ENCODE assay signal across 8 cellular contexts in the genomic region with DNA sequence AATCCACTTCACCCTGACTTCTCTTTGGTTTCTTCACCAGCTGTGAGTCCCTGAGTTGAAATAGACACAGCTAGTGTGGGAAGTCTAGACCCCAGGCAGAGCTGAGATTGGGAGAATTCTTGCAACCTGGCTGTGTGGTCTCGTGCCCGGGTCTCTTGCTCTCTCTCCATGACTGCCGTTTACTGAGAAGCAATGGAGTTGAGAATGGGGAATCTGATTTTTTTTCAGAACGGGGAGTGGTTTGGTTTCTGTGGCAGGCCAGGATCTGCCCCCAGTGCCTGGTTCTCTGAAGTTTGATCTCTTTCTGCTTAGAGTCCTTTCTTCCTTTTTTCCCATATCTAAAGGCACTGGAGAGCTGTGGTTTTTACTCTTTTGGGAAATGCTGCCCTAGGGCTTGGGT. TPM values are rescaled to one million over a fixed set of nuclear protein-coding genes. Genes with fewer than 3 reads are reported as not detected.
DNase-seq lines count a peak whose midpoint lies in the region; ATAC-seq, FAIRE-seq and TF ChIP-seq lines count a peak whose summit lies in the region.

No MANE protein-coding gene starts in this region.

- FAIRE-seq in endothelial cell of umbilical vein (lab: Jason Lieb, UNC) = no peak

- H3K4me1 ChIP-seq in PC-3 (ENCODE audit: insufficient read depth, low read length) (peaks cover 37% of the 10 kb centered on the region), endothelial cell of umbilical vein (ENCODE audit: control insufficient read depth, extremely low read depth, insufficient read depth, low read length) (peaks cover 18% of the 10 kb centered on the region), trophoblast cell (ENCODE audit: control insufficient read depth in 1 of 2, insufficient read depth in 2 of 2, low read length in 2 of 2) (peaks cover 9 to 12% of the 10 kb centered on the region in 2 experiments)

- H4K12ac ChIP-seq in trophoblast cell (ENCODE audit: low read depth, low read length) = no peak overlapping the region

- no peak overlapping the region for H2AK5ac ChIP-seq in trophoblast cell (ENCODE audit: low read length)

- no peak overlapping the region for H2BK5ac ChIP-seq in trophoblast cell (ENCODE audit: low read depth, low read length, poor library complexity)

- no peak for ATAC-seq in PC-3
- ATAC-seq in HG02763 (IDR thresholded peaks at IDR 0.05; ENCODE audit: unreplicated experiment) = no peak

- no peaks in the 10 kb centered on the region for H3K9me1 ChIP-seq in endothelial cell of umbilical vein (replicated peaks; ENCODE audit: control insufficient read depth, extremely low read depth, insufficient read depth, low read length)

- H3F3A ChIP-seq in PC-3 (ENCODE audit: low read length, unreplicated experiment) = no peaks in the 10 kb centered on the region

- peaks cover 8% of the 10 kb centered on the region for H3K79me1 ChIP-seq in trophoblast cell (ENCODE audit: low read length)

- peak overlapping the region; percentile 10 for H2BK12ac ChIP-seq in trophoblast cell (ENCODE audit: low read length)

- no CpG with 5 or more reads among the region's 4 CpGs for WGBS in trophoblast cell (ENCODE audit: extremely low coverage, insufficient coverage, insufficient read length)

- no peak overlapping the region for H3K23ac ChIP-seq in trophoblast cell (ENCODE audit: low read length)

- H4K91ac ChIP-seq in trophoblast cell (ENCODE audit: low read depth, low read length) = no peak overlapping the region

- intact Hi-C loops in PC-3 (cut with micrococcal nuclease) (no loop called here), endothelial cell of umbilical vein (cut with micrococcal nuclease) (no loop called here)

- DNase-seq in GM06990 (ENCODE audit: extremely low read depth, insufficient read length) = no peak
- DNase-seq in PC-3 = no peak
- no peak for DNase-seq in endothelial cell of umbilical vein (ENCODE audit: low read depth, low spot score)
- DNase-seq in trophoblast cell = no peak
- DNase-seq in NCI-H82 treated with DMSO at 0.1 percent for 48 hours (lab: John Stamatoyannopoulos, UW; ENCODE audit: unreplicated experiment) = no peak
- no peak for DNase-seq in GM20000 (ENCODE audit: low spot score)
- DNase-seq in H4 (ENCODE audit: low spot score) = no peak

- CTCF ChIA-PET in PC-3 (lab: Charles Lee) = interaction anchor here (0.6 to 0.7 kb wide), 2 partner anchors 43 to 1510 kb away, joined by 6 read pairs; no protein-coding TSS in a partner anchor
- CTCF ChIA-PET in endothelial cell of umbilical vein (lab: Charles Lee) = interaction anchor here (0.7 to 5.8 kb wide), 16 partner anchors 7 to 300 kb away, joined by 3 to 90 read pairs (median 6); a partner anchor contains a TSS

- no peaks in the 10 kb centered on the region for H3K9me3 ChIP-seq in PC-3 (ENCODE audit: low read length)
- H3K9me3 ChIP-seq in endothelial cell of umbilical vein (replicated peaks; ENCODE audit: control insufficient read depth, insufficient read depth, low read length) = no peaks in the 10 kb centered on the region
- H3K9me3 ChIP-seq in trophoblast cell (ENCODE audit: insufficient read depth, low read depth, low read length) = peaks cover 2% of the 10 kb centered on the region

- H3K9ac ChIP-seq in PC-3 (ENCODE audit: low read length) (no peak overlapping the region), endothelial cell of umbilical vein (replicated peaks; ENCODE audit: extremely low read depth, insufficient read depth, low read length) (no peak overlapping the region), trophoblast cell (ENCODE audit: low read length) (no peak overlapping the region)

- H3K4me2 ChIP-seq in PC-3 (ENCODE audit: low read length) = peak overlapping the region; percentile 100
- H3K4me2 ChIP-seq in endothelial cell of umbilical vein (ENCODE audit: insufficient read depth, low read length) = peak overlapping the region; percentile 73
- H3K4me2 ChIP-seq in trophoblast cell (ENCODE audit: low read length) = peak overlapping the region; percentile 94

- no peak overlapping the region for H2BK120ac ChIP-seq in trophoblast cell (ENCODE audit: insufficient read depth, low read length, poor library complexity)

- H3K4me3 ChIP-seq in GM06990 (replicated peaks; ENCODE audit: low read depth, low read length) (peak overlapping the region; percentile 85), PC-3 (ENCODE audit: low read length) (peak overlapping the region; percentile 97), endothelial cell of umbilical vein (replicated peaks in 1 of 3; ENCODE audit: insufficient read depth in 1 of 3, low read depth in 1 of 3, low read length in 3 of 3) (peak overlapping the region in 1 of 3 experiments; percentile 60), trophoblast cell (ENCODE audit: low read depth, low read length) (no peak overlapping the region)

- no peak overlapping the region for H3K14ac ChIP-seq in trophoblast cell (ENCODE audit: low read length)

- no peaks in the 10 kb centered on the region for H4K20me1 ChIP-seq in PC-3 (ENCODE audit: low read length)
- H4K20me1 ChIP-seq in endothelial cell of umbilical vein (replicated peaks; ENCODE audit: control insufficient read depth, extremely low read depth, insufficient read depth, low read length) = no peaks in the 10 kb centered on the region

- H3K18ac ChIP-seq in trophoblast cell (ENCODE audit: low read length) = no peak overlapping the region

- dilution Hi-C loops in endothelial cell of umbilical vein (cut with MboI; ENCODE audit: extremely low pct_ligation_motif_present, low sequenced_read_pairs) = no loop called here

- H3K36me3 ChIP-seq in GM06990 (ENCODE audit: control insufficient read depth, insufficient read depth, low read length) (peaks cover 6% of the 10 kb centered on the region), PC-3 (ENCODE audit: low read depth, low read length) (no peaks in the 10 kb centered on the region), endothelial cell of umbilical vein (ENCODE audit: control insufficient read depth in 2 of 2, extremely low read depth in 1 of 2, insufficient read depth in 2 of 2, low read length in 2 of 2) (peaks cover 0 to 5% of the 10 kb centered on the region in 2 experiments), trophoblast cell (ENCODE audit: control insufficient read depth in 1 of 2, insufficient read depth in 2 of 2, low read length in 2 of 2) (peaks cover 10 to 17% of the 10 kb centered on the region in 2 experiments)

- POLR2A ChIA-PET in PC-3 (lab: Charles Lee; ENCODE audit: unreplicated experiment) = interaction anchor here (0.5 kb wide), 1 partner anchor 392 kb away, joined by 3 read pairs; a partner anchor contains a TSS
- POLR2A ChIA-PET in endothelial cell of umbilical vein (lab: Charles Lee) = interaction anchor here (0.7 to 1.5 kb wide), 3 partner anchors 19 to 120 kb away, joined by 3 to 4 read pairs (median 4); a partner anchor contains a TSS

- no TSS peak for BruUV-seq in PC-3 (replicated peaks; lab: Mats Ljungman, UMichigan)
- no TSS peak for BruUV-seq in endothelial cell of umbilical vein (replicated peaks; lab: Mats Ljungman, UMichigan)

- no peaks in the 10 kb centered on the region for H3K79me2 ChIP-seq in PC-3 (ENCODE audit: low read length)
- H3K79me2 ChIP-seq in endothelial cell of umbilical vein (ENCODE audit: control insufficient read depth, insufficient read depth, low read length) = no peaks in the 10 kb centered on the region
- H3K79me2 ChIP-seq in trophoblast cell (ENCODE audit: control insufficient read depth, insufficient read depth, low read length, poor library complexity) = peaks cover 4% of the 10 kb centered on the region

- H3K27ac ChIP-seq in PC-3 (ENCODE audit: low read length) (no peak overlapping the region), endothelial cell of umbilical vein (ENCODE audit: insufficient read depth, low read depth, low read length) (no peak overlapping the region), trophoblast cell (ENCODE audit: low read depth, low read length) (no peak overlapping the region)

- H2AFZ ChIP-seq in PC-3 (ENCODE audit: low read length) = peak overlapping the region; percentile 95; the same call in 1 of the 2 replicates
- H2AFZ ChIP-seq in endothelial cell of umbilical vein (ENCODE audit: low read depth, low read length) = no peak overlapping the region
- H2AFZ ChIP-seq in trophoblast cell (ENCODE audit: insufficient read depth, low read length, poor library complexity) = no peak overlapping the region

- no peak for TF ChIP-seq CTCF in GM06990 (IDR thresholded peaks at IDR 0.05; ENCODE audit: insufficient read depth, low read length, poor library complexity, severe bottlenecking)
- no peak for TF ChIP-seq CTCF in PC-3 (conservative IDR thresholded peaks at IDR 0.05; ENCODE audit: low read depth, low read length)
- no peak for TF ChIP-seq CTCF in endothelial cell of umbilical vein (IDR thresholded peaks at IDR 0.05; ENCODE audit: extremely low read depth in 1 of 2, insufficient read depth in 1 of 2, low read depth in 1 of 2, low read length in 2 of 2)
- no peak for TF ChIP-seq CTCF in GM20000 (IDR thresholded peaks at IDR 0.05; ENCODE audit: extremely low read depth, missing control alignments)

- no peaks in the 10 kb centered on the region for H3K27me3 ChIP-seq in GM06990 (replicated peaks; ENCODE audit: control insufficient read depth, insufficient read depth, low read length)
- H3K27me3 ChIP-seq in PC-3 (ENCODE audit: low read length) = no peaks in the 10 kb centered on the region
- H3K27me3 ChIP-seq in endothelial cell of umbilical vein (ENCODE audit: control insufficient read depth in 2 of 2, insufficient read depth in 2 of 2, low read length in 2 of 2) = no peaks in the 10 kb centered on the region
- no peaks in the 10 kb centered on the region for H3K27me3 ChIP-seq in trophoblast cell (ENCODE audit: insufficient read depth, low read length)

- no peak overlapping the region for H3K4ac ChIP-seq in trophoblast cell (ENCODE audit: low read depth, low read length)

- H3K9me2 ChIP-seq in PC-3 (replicated peaks; ENCODE audit: low read length) = no peaks in the 10 kb centered on the region

- no peak for TF ChIP-seq POLR2A in endothelial cell of umbilical vein (IDR thresholded peaks at IDR 0.05; ENCODE audit: low read depth, low read length)

- no peak overlapping the region for H4K8ac ChIP-seq in trophoblast cell (ENCODE audit: low read depth, low read length)

RNA-seq across cellular contexts. Expression of a gene that starts 1.5 kb away (rescaled TPM):
- total RNA-seq in PC-3 (2014; rRNA removed) = 13.6 and 22.7 TPM in 2 replicates
- 26.0 and 28.7 TPM in 2 replicates for total RNA-seq in endothelial cell of umbilical vein
- polyA plus RNA-seq in endothelial cell of umbilical vein = 34.5 and 37.5 TPM in 2 replicates
- 24.3 and 24.5 TPM in 2 replicates for polyA plus RNA-seq in endothelial cell of umbilical vein (2011; cell fraction: cytosol; rRNA removed)
- polyA plus RNA-seq in endothelial cell of umbilical vein (2011; cell fraction: nucleus; rRNA removed) = 72.1 and 94.6 TPM in 2 replicates
- 22.7 and 30.0 TPM in 2 replicates for polyA plus RNA-seq in endothelial cell of umbilical vein (2012)
- polyA minus RNA-seq in endothelial cell of umbilical vein = 45.0 and 75.7 TPM in 2 replicates
- 8.9 TPM for polyA minus RNA-seq in endothelial cell of umbilical vein (2011; cell fraction: cytosol; rRNA and poly(A)+ RNA removed)
- 43.7 and 44.1 TPM in 2 replicates for polyA minus RNA-seq in endothelial cell of umbilical vein (2011; cell fraction: nucleus; rRNA and poly(A)+ RNA removed)
- polyA plus RNA-seq in trophoblast cell (2013) = 23.4 and 25.7 TPM in 2 replicates
- total RNA-seq in H4 (2014; rRNA removed; shearing (Covaris generic)) = 10.8 and 13.5 TPM in 2 replicates

RNA-seq across cellular contexts. Expression of a gene that starts 19.1 kb away (rescaled TPM):
- total RNA-seq in PC-3 (2014; rRNA removed) = 8.0 and 10.3 TPM in 2 replicates
- total RNA-seq in endothelial cell of umbilical vein = 17.9 and 20.8 TPM in 2 replicates
- 113 and 159 TPM in 2 replicates for polyA plus RNA-seq in endothelial cell of umbilical vein
- 165 and 174 TPM in 2 replicates for polyA plus RNA-seq in endothelial cell of umbilical vein (2011; cell fraction: cytosol; rRNA removed)
- 80.4 and 84.5 TPM in 2 replicates for polyA plus RNA-seq in endothelial cell of umbilical vein (2011; cell fraction: nucleus; rRNA removed)
- polyA plus RNA-seq in endothelial cell of umbilical vein (2012) = 49.4 and 88.3 TPM in 2 replicates
- polyA minus RNA-seq in endothelial cell of umbilical vein = 59.3 and 82.9 TPM in 2 replicates
- 3.1 TPM for polyA minus RNA-seq in endothelial cell of umbilical vein (2011; cell fraction: cytosol; rRNA and poly(A)+ RNA removed)
- 11.1 and 15.0 TPM in 2 replicates for polyA minus RNA-seq in endothelial cell of umbilical vein (2011; cell fraction: nucleus; rRNA and poly(A)+ RNA removed)
- polyA plus RNA-seq in trophoblast cell (2013) = 876 and 888 TPM in 2 replicates
- 20.8 and 36.0 TPM in 2 replicates for total RNA-seq in H4 (2014; rRNA removed; shearing (Covaris generic))

RNA-seq across cellular contexts. Expression of a gene that starts 35.9 kb away (rescaled TPM):
- total RNA-seq in PC-3 (2014; rRNA removed) (88.6 and 91.6 TPM in 2 replicates), endothelial cell of umbilical vein (128 and 130 TPM in 2 replicates)
- polyA plus RNA-seq in endothelial cell of umbilical vein = 29.1 and 34.2 TPM in 2 replicates
- polyA plus RNA-seq in endothelial cell of umbilical vein (2011; cell fraction: cytosol; rRNA removed) = 47.4 and 49.2 TPM in 2 replicates
- polyA plus RNA-seq in endothelial cell of umbilical vein (2011; cell fraction: nucleus; rRNA removed) = 32.4 and 35.7 TPM in 2 replicates
- 52.6 and 63.5 TPM in 2 replicates for polyA plus RNA-seq in endothelial cell of umbilical vein (2012)
- 167 and 180 TPM in 2 replicates for polyA minus RNA-seq in endothelial cell of umbilical vein
- polyA minus RNA-seq in endothelial cell of umbilical vein (2011; cell fraction: cytosol; rRNA and poly(A)+ RNA removed) = 43.7 TPM
- polyA minus RNA-seq in endothelial cell of umbilical vein (2011; cell fraction: nucleus; rRNA and poly(A)+ RNA removed) = 31.8 and 46.3 TPM in 2 replicates
- 59.1 and 59.3 TPM in 2 replicates for polyA plus RNA-seq in trophoblast cell (2013)
- 103 and 108 TPM in 2 replicates for total RNA-seq in H4 (2014; rRNA removed; shearing (Covaris generic))

RNA-seq across cellular contexts. Expression of a gene that starts 51.9 kb away (rescaled TPM):
- 43.6 and 55.1 TPM in 2 replicates for total RNA-seq in PC-3 (2014; rRNA removed)
- total RNA-seq in endothelial cell of umbilical vein = 68.0 and 72.7 TPM in 2 replicates
- 40.8 and 43.2 TPM in 2 replicates for polyA plus RNA-seq in endothelial cell of umbilical vein
- polyA plus RNA-seq in endothelial cell of umbilical vein (2011; cell fraction: cytosol; rRNA removed) = 35.5 and 39.8 TPM in 2 replicates
- 123 and 126 TPM in 2 replicates for polyA plus RNA-seq in endothelial cell of umbilical vein (2011; cell fraction: nucleus; rRNA removed)
- 40.9 and 41.6 TPM in 2 replicates for polyA plus RNA-seq in endothelial cell of umbilical vein (2012)
- 58.7 and 60.5 TPM in 2 replicates for polyA minus RNA-seq in endothelial cell of umbilical vein
- 13.3 TPM for polyA minus RNA-seq in endothelial cell of umbilical vein (2011; cell fraction: cytosol; rRNA and poly(A)+ RNA removed)
- polyA minus RNA-seq in endothelial cell of umbilical vein (2011; cell fraction: nucleus; rRNA and poly(A)+ RNA removed) = 45.2 and 48.0 TPM in 2 replicates
- polyA plus RNA-seq in trophoblast cell (2013) = 23.8 TPM in 2 replicates
- total RNA-seq in H4 (2014; rRNA removed; shearing (Covaris generic)) = 14.1 and 18.1 TPM in 2 replicates

RNA-seq across cellular contexts. Expression of a gene that starts 52.5 kb away (rescaled TPM):
- 7.4 TPM in 2 replicates for total RNA-seq in PC-3 (2014; rRNA removed)
- 26.1 and 28.2 TPM in 2 replicates for total RNA-seq in endothelial cell of umbilical vein
- polyA plus RNA-seq in endothelial cell of umbilical vein = 24.3 and 26.1 TPM in 2 replicates
- polyA plus RNA-seq in endothelial cell of umbilical vein (2011; cell fraction: cytosol; rRNA removed) = 14.3 and 15.1 TPM in 2 replicates
- polyA plus RNA-seq in endothelial cell of umbilical vein (2011; cell fraction: nucleus; rRNA removed) = 32.0 and 34.5 TPM in 2 replicates
- 13.6 and 13.7 TPM in 2 replicates for polyA plus RNA-seq in endothelial cell of umbilical vein (2012)
- 32.4 and 34.5 TPM in 2 replicates for polyA minus RNA-seq in endothelial cell of umbilical vein
- 7.1 TPM for polyA minus RNA-seq in endothelial cell of umbilical vein (2011; cell fraction: cytosol; rRNA and poly(A)+ RNA removed)
- polyA minus RNA-seq in endothelial cell of umbilical vein (2011; cell fraction: nucleus; rRNA and poly(A)+ RNA removed) = 19.2 and 20.7 TPM in 2 replicates
- polyA plus RNA-seq in trophoblast cell (2013) = 16.0 and 17.7 TPM in 2 replicates
- total RNA-seq in H4 (2014; rRNA removed; shearing (Covaris generic)) = 5.3 and 6.7 TPM in 2 replicates
